ENCODE assay signal across 16 cellular contexts in genomic region chr2:72214429-72215143, GRCh38.
DNase-seq lines count a peak whose midpoint lies in the region; ATAC-seq and TF ChIP-seq lines count a peak whose summit lies in the region.
"Had no signal": no experiment of that assay in that cellular context is flagged by ENCODE, and none has a peak within 500 bp of the region (broad histone marks: within the 10 kb centered on the region; RNA-seq: fewer than 3 reads in every experiment).

No MANE protein-coding gene starts in this region.

- no peaks in the 10 kb centered on the region for H3K9me3 ChIP-seq in vagina
- H3K9me3 ChIP-seq: BLaER1 treated with 17β-estradiol and CSF1 and Interleukin-3, amounts not matched to agents 10 nM and 100 nM; prostate gland; transverse colon had no signal

- ATAC-seq in HG02678 (IDR thresholded peaks at IDR 0.05; ENCODE audit: unreplicated experiment) = no peak

- peak; percentile 32 for DNase-seq in AG08396 (ENCODE audit: low spot score)
- peak; percentile 81 for DNase-seq in NCI-H226
- peak; percentile 70 for DNase-seq in dedifferentiated amniotic fluid mesenchymal stem cell (ENCODE audit: extremely low spot score)
- peak; percentile 42 for DNase-seq in left kidney (ENCODE audit: low read depth, low spot score)
- DNase-seq in vagina (ENCODE audit: extremely low spot score in 2 of 2) = no peak
- DNase-seq in activated CD8-positive, alpha-beta memory T cell treated with anti-CD3 and anti-CD28 coated beads for 24 hours = no peak
- DNase-seq in UCSD-AML1 (lab: John Stamatoyannopoulos, UW; ENCODE audit: unreplicated experiment) = no peak
- DNase-seq: GOT3, NCI-H1436 treated with DMSO at 0.1 percent for 48 hours, NCI-H524, T-helper 9 cell, transverse colon had no signal

- no peak for TF ChIP-seq POLR2A in vagina (IDR thresholded peaks at IDR 0.05)

- H3K36me3 ChIP-seq in vagina = no peaks in the 10 kb centered on the region
- H3K36me3 ChIP-seq: BLaER1 treated with 17β-estradiol and CSF1 and Interleukin-3, amounts not matched to agents 10 nM and 100 nM; prostate gland; transverse colon had no signal

- no peak for TF ChIP-seq CTCF in vagina (IDR thresholded peaks at IDR 0.05)

- H3K27me3 ChIP-seq in vagina = no peaks in the 10 kb centered on the region
- H3K27me3 ChIP-seq: BLaER1 treated with 17β-estradiol and CSF1 and Interleukin-3, amounts not matched to agents 10 nM and 100 nM; transverse colon had no signal

- intact Hi-C loops in vagina (cut with DNase I) = no loop called here

- H3K4me3 ChIP-seq in vagina = no peak overlapping the region
- H3K4me3 ChIP-seq: BLaER1 treated with 17β-estradiol and CSF1 and Interleukin-3, amounts not matched to agents 10 nM and 100 nM; prostate gland; transverse colon had no signal

- H3K27ac ChIP-seq in vagina = no peak overlapping the region
- H3K27ac ChIP-seq: BLaER1 treated with 17β-estradiol and CSF1 and Interleukin-3, amounts not matched to agents 10 nM and 100 nM; prostate gland; RWPE1; transverse colon had no signal

- peaks cover 21% of the 10 kb centered on the region for H3K4me1 ChIP-seq in vagina
- H3K4me1 ChIP-seq: prostate gland had no signal

Comparison
In these comparisons a context has a peak if more than half of its experiments do, and no peak if none do; other contexts are left out.
1. DNase-seq: peak in AG08396 (single experiment), NCI-H226 (single experiment), dedifferentiated amniotic fluid mesenchymal stem cell (single experiment) and left kidney (single experiment); none in vagina (0 of 2), activated CD8-positive, alpha-beta memory T cell treated with anti-CD3 and anti-CD28 coated beads for 24 hours (single experiment) and UCSD-AML1 (single experiment).